16 cellular contexts compared by ENCODE assay signal in the genomic region with DNA sequence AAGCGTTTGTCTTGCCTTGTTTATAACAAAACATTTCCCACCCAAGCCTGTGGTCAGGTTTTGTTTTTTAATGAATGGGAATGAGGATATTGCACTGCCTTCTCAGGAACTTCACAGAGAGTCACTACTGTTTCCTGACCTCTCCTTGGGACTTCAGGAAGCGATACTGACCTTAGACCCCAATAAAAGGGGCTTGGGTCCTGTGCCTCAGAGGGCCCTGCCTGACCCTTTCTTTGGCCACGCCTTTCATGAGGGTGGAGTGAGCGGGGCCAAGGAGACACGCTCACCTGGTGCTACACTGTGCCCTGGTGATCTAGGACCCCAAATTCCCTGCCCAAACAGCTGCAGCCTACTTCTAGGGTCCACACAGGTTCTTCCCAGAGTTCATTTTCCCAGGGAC.
"Had no signal": no experiment of that assay in that cellular context is flagged by ENCODE, and none has a peak within 500 bp of the region (broad histone marks: within the 10 kb centered on the region; RNA-seq: fewer than 3 reads in every experiment).

No MANE protein-coding gene starts in this region.

- H3K9ac ChIP-seq: KMS-11, SK-N-SH had no signal

- H3K9me2 ChIP-seq: SK-N-SH had no signal

- H3K4me2 ChIP-seq: KMS-11, SK-N-SH had no signal

- H3K4me3 ChIP-seq: K562 had no signal

- DNase-seq: NCI-H1048, NCI-H1105, NCI-H1417, NCI-H1436 treated with DMSO at 0.1 percent for 48 hours, NCI-H187 treated with DMSO at 0.1 percent for 48 hours, NCI-H2029 treated with DMSO at 0.1 percent for 48 hours, NCI-H2107, NCI-H2227 treated with DMSO at 0.1 percent for 48 hours, NCI-H526 treated with DMSO at 0.1 percent for 48 hours, NCI-H748 treated with DMSO at 0.1 percent for 48 hours had no signal

- H3K27ac ChIP-seq: HL-60, KMS-11, RWPE1 had no signal

- H3K36me3 Mint-ChIP-seq: IgD-negative memory B cell had no signal

- H3K9me3 ChIP-seq: SK-N-SH had no signal

- H3K4me3 Mint-ChIP-seq: IgD-negative memory B cell had no signal

- H3K4me1 Mint-ChIP-seq: IgD-negative memory B cell had no signal
